In the genomic region with DNA sequence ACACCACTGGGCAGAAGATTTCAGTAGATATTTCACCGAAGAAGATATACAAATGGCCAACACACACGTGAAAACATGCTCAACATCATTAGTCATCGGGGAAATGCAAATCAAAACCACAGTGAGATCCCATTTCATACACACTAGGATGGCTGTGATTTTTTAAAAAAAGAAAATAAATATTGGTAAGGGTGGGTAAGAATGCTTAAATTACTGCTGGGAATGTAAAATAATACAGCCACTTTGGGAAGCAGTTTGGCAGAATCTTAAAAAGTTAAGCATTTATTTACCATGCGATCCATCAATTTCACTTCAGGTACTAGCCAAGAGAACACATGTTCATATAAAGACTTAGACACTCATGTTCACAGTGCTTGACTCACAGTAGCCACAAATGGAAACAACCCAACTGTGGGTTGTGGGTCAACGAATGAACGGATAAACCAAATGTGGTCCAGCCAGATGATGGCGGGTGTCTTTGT, we compare ENCODE assay signal across 12 cellular contexts. TPM values are rescaled to one million over a fixed set of nuclear protein-coding genes. Genes with fewer than 3 reads are reported as not detected.
DNase-seq lines count a peak whose midpoint lies in the region; ATAC-seq and TF ChIP-seq lines count a peak whose summit lies in the region.
"Had no signal": no experiment of that assay in that cellular context is flagged by ENCODE, and none has a peak within 500 bp of the region (broad histone marks: within the 10 kb centered on the region; RNA-seq: fewer than 3 reads in every experiment).

No MANE protein-coding gene starts in this region.

- CTCF ChIA-PET in HEK293 (lab: Yijun Ruan, JAX): no interaction called here
- CTCF ChIA-PET in PC-3 (lab: Charles Lee): interaction anchor here (0.6 kb wide), 1 partner anchor 36 kb away, joined by 4 read pairs; no protein-coding TSS in a partner anchor
- CTCF ChIA-PET in naive thymus-derived CD4-positive, alpha-beta T cell (lab: Charles Lee): interaction anchor here (0.7 kb wide), 1 partner anchor 452 kb away, joined by 3 read pairs; no protein-coding TSS in a partner anchor

- TF ChIP-seq CTCF in HEK293 (tag by site-specific recombination; IDR thresholded peaks at IDR 0.05) (no peak), PC-3 (conservative IDR thresholded peaks at IDR 0.05; ENCODE audit: low read depth, low read length) (no peak)

- no peak overlapping the region for H3K4me2 ChIP-seq in PC-3 (ENCODE audit: low read length)

- H3K27ac ChIP-seq in HEK293 (ENCODE audit: extremely low read depth, low read depth, low read length): no peak overlapping the region
- H3K27ac ChIP-seq in PC-3 (ENCODE audit: low read length): no peak overlapping the region
- no peak overlapping the region for H3K27ac ChIP-seq in naive thymus-derived CD4-positive, alpha-beta T cell (ENCODE audit: low read depth, low read length)

- H3K9me3 ChIP-seq in HEK293 (ENCODE audit: control insufficient read depth, insufficient read depth, low read depth, low read length) (no peaks in the 10 kb centered on the region), PC-3 (ENCODE audit: low read length) (no peaks in the 10 kb centered on the region)
- no peaks in the 10 kb centered on the region for H3K9me3 ChIP-seq in naive thymus-derived CD4-positive, alpha-beta T cell (ENCODE audit: control insufficient read depth in 2 of 3, low read length in 3 of 3)

- no peaks in the 10 kb centered on the region for H3F3A ChIP-seq in PC-3 (ENCODE audit: low read length, unreplicated experiment)

- no peaks in the 10 kb centered on the region for H3K36me3 Mint-ChIP-seq in memory B cell
- no peaks in the 10 kb centered on the region for H3K36me3 Mint-ChIP-seq in naive thymus-derived CD4-positive, alpha-beta T cell

- peak; percentile 64 for DNase-seq in PC-3
- no peak for DNase-seq in memory B cell (ENCODE audit: low spot score in 2 of 2)
- DNase-seq in LoVo (ENCODE audit: low spot score): no peak
- no peak for DNase-seq in naive thymus-derived CD4-positive, alpha-beta T cell
- no peak for DNase-seq in mesenteric fat pad (ENCODE audit: low spot score)
- no peak for DNase-seq in NCI-H748 treated with DMSO at 0.1 percent for 48 hours (lab: John Stamatoyannopoulos, UW)
- DNase-seq: activated naive CD4-positive, alpha-beta T cell treated with anti-CD3 and anti-CD28 coated beads for 36 hours; glutamatergic neuron; NCI-H1930 had no signal

- H3K9me2 ChIP-seq in PC-3 (replicated peaks; ENCODE audit: low read length): no peaks in the 10 kb centered on the region

- no peaks in the 10 kb centered on the region for H3K27me3 ChIP-seq in PC-3 (ENCODE audit: low read length)
- H3K27me3 ChIP-seq in naive thymus-derived CD4-positive, alpha-beta T cell (ENCODE audit: control insufficient read depth in 2 of 2, insufficient read depth in 2 of 2, low read length in 2 of 2): no peaks in the 10 kb centered on the region

- H3K9ac ChIP-seq in PC-3 (ENCODE audit: low read length): no peak overlapping the region

- ATAC-seq in GM18498 (IDR thresholded peaks at IDR 0.05; ENCODE audit: unreplicated experiment) (peak; percentile 42), PC-3 (peak; percentile 21; the same call in 1 of the 2 replicates), memory B cell (ENCODE audit: low read depth) (peak; percentile 27)
- no peak for ATAC-seq in naive thymus-derived CD4-positive, alpha-beta T cell

- peak overlapping the region; percentile 85 for H3K4me3 Mint-ChIP-seq in memory B cell
- H3K4me3 Mint-ChIP-seq in naive thymus-derived CD4-positive, alpha-beta T cell: no peak overlapping the region
- H3K4me3 Mint-ChIP-seq: activated naive CD4-positive, alpha-beta T cell treated with anti-CD3 and anti-CD28 coated beads for 36 hours; neural crest cell had no signal

- H2AFZ ChIP-seq in PC-3 (ENCODE audit: low read length): no peak overlapping the region

- no peaks in the 10 kb centered on the region for H3K27me3 Mint-ChIP-seq in memory B cell
- H3K27me3 Mint-ChIP-seq in naive thymus-derived CD4-positive, alpha-beta T cell: peaks cover 11 to 28% (median 20%) of the 10 kb centered on the region in 5 donors

- no peaks in the 10 kb centered on the region for H3K79me2 ChIP-seq in PC-3 (ENCODE audit: low read length)

- no peaks in the 10 kb centered on the region for H3K36me3 ChIP-seq in HEK293 (ENCODE audit: control insufficient read depth in 2 of 2, insufficient read depth in 1 of 2, low read length in 2 of 2)
- H3K36me3 ChIP-seq in PC-3 (ENCODE audit: low read depth, low read length): no peaks in the 10 kb centered on the region
- no peaks in the 10 kb centered on the region for H3K36me3 ChIP-seq in naive thymus-derived CD4-positive, alpha-beta T cell (ENCODE audit: control insufficient read depth in 2 of 3, insufficient read depth in 3 of 3, low read length in 3 of 3)

- no TSS peak for BruUV-seq in PC-3 (replicated peaks; lab: Mats Ljungman, UMichigan)

- H3K4me1 ChIP-seq in HEK293 (ENCODE audit: control insufficient read depth, insufficient read depth, low read length) (no peaks in the 10 kb centered on the region), PC-3 (ENCODE audit: insufficient read depth, low read length) (peaks cover 21% of the 10 kb centered on the region)
- H3K4me1 ChIP-seq in naive thymus-derived CD4-positive, alpha-beta T cell (ENCODE audit: control insufficient read depth in 2 of 2, insufficient read depth in 2 of 2, low read length in 2 of 2): no peaks in the 10 kb centered on the region

- intact Hi-C loops in PC-3 (cut with micrococcal nuclease): no loop called here
- intact Hi-C loops in naive thymus-derived CD4-positive, alpha-beta T cell (cut with micrococcal nuclease): no loop called here

- no peaks in the 10 kb centered on the region for H4K20me1 ChIP-seq in PC-3 (ENCODE audit: low read length)

- no peak overlapping the region for H3K4me3 ChIP-seq in HEK293 (ENCODE audit: low read depth, low read length)
- no peak overlapping the region for H3K4me3 ChIP-seq in PC-3 (ENCODE audit: low read length)
- no peak overlapping the region for H3K4me3 ChIP-seq in naive thymus-derived CD4-positive, alpha-beta T cell (ENCODE audit: low read length)

- H3K4me1 Mint-ChIP-seq in memory B cell: peaks cover 64% of the 10 kb centered on the region
- H3K4me1 Mint-ChIP-seq in naive thymus-derived CD4-positive, alpha-beta T cell: peaks cover 7 to 11% (median 7%) of the 10 kb centered on the region in 7 donors
- H3K4me1 Mint-ChIP-seq: neural crest cell had no signal

- H3K27ac Mint-ChIP-seq in memory B cell: peak overlapping the region; percentile 100
- no peak overlapping the region for H3K27ac Mint-ChIP-seq in naive thymus-derived CD4-positive, alpha-beta T cell
- H3K27ac Mint-ChIP-seq: activated naive CD4-positive, alpha-beta T cell treated with anti-CD3 and anti-CD28 coated beads for 36 hours had no signal

- POLR2A ChIA-PET in HEK293 (lab: Yijun Ruan, JAX): no interaction called here
- POLR2A ChIA-PET in PC-3 (lab: Charles Lee; ENCODE audit: unreplicated experiment): no interaction called here
- POLR2A ChIA-PET in naive thymus-derived CD4-positive, alpha-beta T cell (lab: Charles Lee): no interaction called here

- H3K9me3 Mint-ChIP-seq in memory B cell: peaks cover 2% of the 10 kb centered on the region
- peaks cover 0 to 1% (median 0%) of the 10 kb centered on the region in 11 donors for H3K9me3 Mint-ChIP-seq in naive thymus-derived CD4-positive, alpha-beta T cell
- H3K9me3 Mint-ChIP-seq: activated naive CD4-positive, alpha-beta T cell treated with anti-CD3 and anti-CD28 coated beads for 36 hours; neural crest cell had no signal

TF ChIP-seq in HEK293, 187 proteins besides CTCF, POLR2A, EP300 and RAD21:
- TF ChIP-seq BCL11B (tag by site-specific recombination; IDR thresholded peaks at IDR 0.05; ENCODE audit: low read depth) (no peak), ZNF660 (tag by site-specific recombination; IDR thresholded peaks at IDR 0.05) (peak; percentile 65; the same call in 1 of the 2 replicates)

RNA-seq across cellular contexts. Expression of gene C16orf74, which starts 6.5 kb away (rescaled TPM):
- 64.6 and 71.0 TPM in 2 replicates for total RNA-seq in PC-3 (2014; rRNA removed)
- 10 to 100 TPM in 3 of 5 experiments, 1 to 10 TPM in 1, under 1 TPM in 1; 0.99 to 19.8 (median 11.7) TPM for total RNA-seq in naive thymus-derived CD4-positive, alpha-beta T cell
- polyA plus RNA-seq in naive thymus-derived CD4-positive, alpha-beta T cell: 10 to 100 TPM; 13.1 to 16.0 TPM
- 3.1 TPM for total RNA-seq in mesenteric fat pad

RNA-seq across cellular contexts. Expression of gene EMC8, which starts 42.0 kb away (rescaled TPM):
- 42.6 and 46.1 TPM in 2 replicates for total RNA-seq in PC-3 (2014; rRNA removed)
- total RNA-seq in naive thymus-derived CD4-positive, alpha-beta T cell: 10 to 100 TPM; 22.4 to 31.8 (median 28.7) TPM
- polyA plus RNA-seq in naive thymus-derived CD4-positive, alpha-beta T cell: 10 to 100 TPM; 24.8 to 26.1 TPM
- total RNA-seq in mesenteric fat pad: 31.5 TPM

RNA-seq across cellular contexts. Expression of gene COX4I1, which starts 42.1 kb away (rescaled TPM):
- 539 and 598 TPM in 2 replicates for total RNA-seq in PC-3 (2014; rRNA removed)
- total RNA-seq in naive thymus-derived CD4-positive, alpha-beta T cell: 100 to 1,000 TPM; 479 to 692 (median 661) TPM
- polyA plus RNA-seq in naive thymus-derived CD4-positive, alpha-beta T cell: 1,000 to 10,000 TPM; 1,296 to 1,303 TPM
- total RNA-seq in mesenteric fat pad: 419 TPM
